ENCODE assay signal across 1 cellular context in the genomic region with DNA sequence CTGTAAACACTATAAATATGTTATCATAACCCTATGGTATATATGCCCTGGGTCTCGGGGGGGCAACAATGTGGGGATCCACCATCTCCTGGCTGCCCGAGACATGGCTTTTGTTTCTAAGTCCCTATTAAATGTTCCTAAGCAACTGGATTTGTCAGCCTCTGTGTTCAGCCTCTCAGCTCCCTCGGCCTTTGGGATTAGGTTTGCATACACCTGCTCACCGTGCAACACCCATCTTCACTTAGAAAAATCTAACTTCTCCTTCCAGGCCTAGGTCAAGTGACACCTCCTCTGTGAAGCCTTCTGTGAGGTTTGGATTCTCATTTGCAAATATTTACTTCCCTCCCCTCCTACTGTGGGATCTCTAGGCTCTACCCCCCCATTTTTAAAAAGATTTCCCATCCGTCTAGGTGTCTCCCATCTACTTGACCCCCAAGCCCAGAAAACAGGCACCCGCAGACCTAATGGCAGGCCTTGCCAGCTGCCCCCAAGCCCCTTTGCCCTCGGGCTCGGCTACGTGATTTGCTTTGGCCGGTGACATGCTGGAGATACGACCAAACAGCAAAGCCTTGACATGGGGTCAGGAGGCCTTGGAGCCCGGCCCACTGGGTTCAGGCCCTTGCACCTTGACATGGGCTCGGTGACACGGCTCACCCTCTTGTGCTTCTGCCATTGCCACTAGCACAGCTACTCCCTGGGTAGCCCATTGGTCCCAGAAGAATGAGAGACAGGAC.
TF ChIP-seq lines count a peak whose summit lies in the region.

No MANE protein-coding gene starts in this region.

TF ChIP-seq in HepG2, 621 proteins besides CTCF, POLR2A, EP300 and RAD21:
- TF ChIP-seq ZSCAN30 (CRISPR knock-in tag; IDR thresholded peaks at IDR 0.05) = no peak
- TF ChIP-seq ZNF687 (CRISPR knock-in tag; IDR thresholded peaks at IDR 0.05) = peak; percentile 30; the same call in 1 of the 2 replicates
